ENCODE assay signal across 8 cellular contexts in the genomic region with DNA sequence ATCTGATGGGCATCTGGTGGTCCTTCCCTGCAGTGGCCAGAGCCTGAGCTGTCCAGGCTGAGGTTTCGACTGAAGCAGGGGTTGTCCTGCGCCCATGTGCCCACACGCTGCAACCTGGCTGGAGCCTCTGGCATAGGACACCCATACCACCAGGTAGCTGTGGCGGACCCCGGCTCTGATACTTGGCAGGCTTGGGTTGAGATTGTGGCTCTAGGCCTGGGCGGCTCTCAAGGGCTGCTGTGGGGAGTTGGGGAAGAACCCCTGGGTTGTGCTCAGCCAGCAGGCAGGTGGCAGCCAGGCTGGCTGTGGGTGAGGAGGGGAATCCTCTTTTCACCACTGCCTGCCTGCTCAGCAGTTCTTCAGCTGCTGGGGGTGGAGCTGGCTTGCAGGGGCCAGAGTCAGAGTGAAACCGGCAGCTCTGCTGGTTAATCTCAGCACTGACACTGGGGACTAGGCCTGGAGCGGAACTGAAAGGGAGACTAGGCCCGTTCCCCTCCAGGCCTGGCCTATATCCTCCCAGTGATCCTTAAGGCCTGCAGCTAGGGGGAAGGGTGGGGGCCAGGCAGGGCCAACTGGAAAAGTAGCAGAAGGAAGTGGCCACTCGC. TPM values are rescaled to one million over a fixed set of nuclear protein-coding genes. Genes with fewer than 3 reads are reported as not detected.
DNase-seq lines count a peak whose midpoint lies in the region; ATAC-seq lines count a peak whose summit lies in the region.

No MANE protein-coding gene starts in this region.

- H3K9me3 Mint-ChIP-seq in T-cell, result no peaks in the 10 kb centered on the region

- no peaks in the 10 kb centered on the region for H3K27me3 Mint-ChIP-seq in T-cell

- peak overlapping the region; percentile 31 to 64 (median 49) for H3K4me3 Mint-ChIP-seq in T-cell

- H3K36me3 ChIP-seq in adipocyte (ENCODE audit: control insufficient read depth, insufficient read depth, low read length, severe bottlenecking), result peaks cover 55% of the 10 kb centered on the region

- H3K4me1 ChIP-seq in adipocyte (ENCODE audit: control insufficient read depth, insufficient read depth, low read length), result peaks cover 33% of the 10 kb centered on the region

- no peak overlapping the region for H3K4me3 ChIP-seq in adipocyte (ENCODE audit: low read length)

- ATAC-seq in GM19025 (IDR thresholded peaks at IDR 0.05; ENCODE audit: low read depth, unreplicated experiment), result peak; percentile 94
- peak; percentile 78 for ATAC-seq in HG03064 (IDR thresholded peaks at IDR 0.05; ENCODE audit: low read depth, unreplicated experiment)
- ATAC-seq in T-cell (replicated peaks in 1 of 4), result peak; percentile 88 to 97 (median 93)

- H3K27me3 ChIP-seq in adipocyte (replicated peaks; ENCODE audit: control insufficient read depth, insufficient read depth, low read length), result no peaks in the 10 kb centered on the region

- POLR2A ChIA-PET in T-cell (lab: Charles Lee), result interaction anchor here (0.6 to 2.8 kb wide), 6 partner anchors 10 to 1021 kb away, joined by 3 to 22 read pairs (median 5); no protein-coding TSS in a partner anchor

- peaks cover 21% of the 10 kb centered on the region for H3K36me3 Mint-ChIP-seq in T-cell

- CTCF ChIA-PET in T-cell (lab: Charles Lee), result interaction anchor here (0.5 to 3.0 kb wide), 8 partner anchors 10 to 48 kb away, joined by 3 to 23 read pairs (median 10); no protein-coding TSS in a partner anchor

- peak overlapping the region; percentile 24 for H3K9ac ChIP-seq in adipocyte (ENCODE audit: low read length)

- peak overlapping the region; percentile 89 to 96 for H3K27ac Mint-ChIP-seq in T-cell

- peak in 33 of 34 experiments; percentile 60 to 91 (median 84) for DNase-seq in T-cell
- no peak for DNase-seq in adipocyte (ENCODE audit: low read depth)
- DNase-seq in left kidney (ENCODE audit: low read depth, low spot score), result peak; percentile 41
- DNase-seq in stimulated activated CD4-positive, alpha-beta T cell treated with anti-CD3 and anti-CD28 coated beads, TNF-alpha, amount 100 ng/mL, for 24 hours (ENCODE audit: low read depth in 3 of 3), result peak; percentile 67 to 87 (median 70)
- no peak for DNase-seq in SHP77 treated with DMSO at 0.1 percent for 48 hours (lab: John Stamatoyannopoulos, UW)
- no peak for DNase-seq in NCI-H1417 treated with DMSO at 0.1 percent for 48 hours (lab: John Stamatoyannopoulos, UW)

- no peaks in the 10 kb centered on the region for H3K9me3 ChIP-seq in adipocyte (ENCODE audit: control insufficient read depth, low read length)

- H3K4me1 Mint-ChIP-seq in T-cell, result peaks cover 69 to 95% (median 82%) of the 10 kb centered on the region in 3 donors

RNA-seq across cellular contexts. Expression of gene SH2B3, which starts 39.1 kb away (rescaled TPM):
- total RNA-seq in T-cell, result 10 to 100 TPM; 24.6 to 38.8 (median 28.8) TPM

Comparison
In these comparisons a context has a peak if more than half of its experiments do, and no peak if none do; other contexts are left out.
1. DNase-seq: peak in T-cell (33 of 34), left kidney (single experiment) and stimulated activated CD4-positive, alpha-beta T cell treated with anti-CD3 and anti-CD28 coated beads, TNF-alpha, amount 100 ng/mL, for 24 hours (3 of 3); none in adipocyte (single experiment), SHP77 treated with DMSO at 0.1 percent for 48 hours (single experiment) and NCI-H1417 treated with DMSO at 0.1 percent for 48 hours (single experiment).
2. Peak in every context shown above with its lines, with median percentiles within 50 percentile points of each other: ATAC-seq.